In the genomic region with DNA sequence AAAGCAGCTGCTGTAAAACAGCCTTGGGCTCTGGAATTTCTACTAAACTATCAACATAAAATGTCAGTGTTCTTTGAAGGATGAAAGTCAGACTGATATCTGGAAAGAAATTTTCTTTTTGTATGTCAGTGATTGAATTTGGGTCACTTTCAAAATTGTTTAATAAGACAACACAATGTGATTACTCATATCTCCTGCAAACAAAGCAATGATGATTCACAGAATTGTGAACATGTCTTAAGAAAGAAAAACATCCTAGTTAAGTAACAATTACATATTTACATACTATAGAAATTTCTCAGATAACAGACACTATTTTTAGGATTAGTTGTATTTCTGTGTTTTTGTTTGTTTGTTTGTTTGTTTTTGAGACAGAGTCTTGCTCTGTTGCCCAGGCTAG, we compare ENCODE assay signal across 30 cellular contexts.
DNase-seq lines count a peak whose midpoint lies in the region; ATAC-seq, FAIRE-seq and TF ChIP-seq lines count a peak whose summit lies in the region.
"Had no signal": no experiment of that assay in that cellular context is flagged by ENCODE, and none has a peak within 500 bp of the region (broad histone marks: within the 10 kb centered on the region; RNA-seq: fewer than 3 reads in every experiment).

No MANE protein-coding gene starts in this region.

- intact Hi-C loops in PC-3 (cut with micrococcal nuclease), result loop anchor here (2.0 to 10.0 kb wide), 2 partner anchors 36 to 180 kb away; no protein-coding TSS in a partner anchor

- H3K4me3 ChIP-seq in PC-3 (ENCODE audit: low read length) (no peak overlapping the region), bronchial epithelial cell (ENCODE audit: low read depth, low read length) (no peak overlapping the region)
- H3K4me3 ChIP-seq: cardiac muscle cell, HAP-1, mucosa of descending colon had no signal

- DNase-seq in EL (peak; percentile 21), PC-3 (peak; percentile 62), bronchial epithelial cell (ENCODE audit: low read depth) (peak; percentile 91), iris pigment epithelial cell (ENCODE audit: low read depth) (peak; percentile 62), immature natural killer cell (no peak), NCI-H2107 (lab: John Stamatoyannopoulos, UW) (no peak)
- DNase-seq: activated CD4-positive, alpha-beta T cell treated with anti-CD3 and anti-CD28 coated beads, Interleukin-2, amount 10 ng/mL, durations not matched to agents 7 days and 5 days; activated CD8-positive, alpha-beta memory T cell treated with anti-CD3 and anti-CD28 coated beads, Interleukin-2, amount 10 ng/mL, durations not matched to agents 7 days and 5 days; activated naive CD8-positive, alpha-beta T cell treated with anti-CD3 and anti-CD28 coated beads, Interleukin-2, amount 10 ng/mL, durations not matched to agents 7 days and 5 days; hypothalamus; islet precursor cell; Kasumi-1; mucosa of descending colon; NCI-H1092; NCI-H187 treated with DMSO at 0.1 percent for 48 hours; NCI-H82; OCI-M1; posterior cingulate gyrus; stimulated activated CD4-positive, alpha-beta T cell treated with anti-CD3 and anti-CD28 coated beads, Interleukin-1b, Interleukin-23, amount 100 ng/mL, for 48 hours; T-helper 2 cell had no signal

- no peak overlapping the region for H3K4me3 Mint-ChIP-seq in immature natural killer cell
- H3K4me3 Mint-ChIP-seq: activated CD4-positive, alpha-beta T cell treated with anti-CD3 and anti-CD28 coated beads, Interleukin-2, amount 10 ng/mL, durations not matched to agents 7 days and 5 days; activated CD8-positive, alpha-beta memory T cell treated with anti-CD3 and anti-CD28 coated beads, Interleukin-2, amount 10 ng/mL, durations not matched to agents 7 days and 5 days; activated naive CD8-positive, alpha-beta T cell treated with anti-CD3 and anti-CD28 coated beads, Interleukin-2, amount 10 ng/mL, durations not matched to agents 7 days and 5 days; activated T-helper 1 cell treated with anti-CD3 and anti-CD28 coated beads, Interleukin-12 subunit alpha, Interleukin-12 subunit beta, Interleukin-2, Interleukin-4 antibody, amounts not matched to agents 30 ng/mL and 10 ng/mL and 1 ng/mL, durations not matched to agents 14 hours and 24 hours and 36 hours; neural crest cell had no signal

- TF ChIP-seq CTCF in PC-3 (conservative IDR thresholded peaks at IDR 0.05; ENCODE audit: low read depth, low read length) (no peak), bronchial epithelial cell (IDR thresholded peaks at IDR 0.05; ENCODE audit: insufficient read depth, low read length, severe bottlenecking) (no peak)

- no peaks in the 10 kb centered on the region for H3K9me3 ChIP-seq in PC-3 (ENCODE audit: low read length)
- H3K9me3 ChIP-seq: HAP-1, mucosa of descending colon had no signal

- no peak overlapping the region for H3K27ac Mint-ChIP-seq in immature natural killer cell
- H3K27ac Mint-ChIP-seq: activated CD4-positive, alpha-beta T cell treated with anti-CD3 and anti-CD28 coated beads, Interleukin-2, amount 10 ng/mL, durations not matched to agents 7 days and 5 days; activated CD8-positive, alpha-beta memory T cell treated with anti-CD3 and anti-CD28 coated beads, Interleukin-2, amount 10 ng/mL, durations not matched to agents 7 days and 5 days; activated naive CD8-positive, alpha-beta T cell treated with anti-CD3 and anti-CD28 coated beads, Interleukin-2, amount 10 ng/mL, durations not matched to agents 7 days and 5 days; activated T-helper 1 cell treated with anti-CD3 and anti-CD28 coated beads, Interleukin-12 subunit alpha, Interleukin-12 subunit beta, Interleukin-2, Interleukin-4 antibody, amounts not matched to agents 30 ng/mL and 10 ng/mL and 1 ng/mL, durations not matched to agents 14 hours and 24 hours and 36 hours had no signal

- H3K4me1 Mint-ChIP-seq in immature natural killer cell, result no peaks in the 10 kb centered on the region
- H3K4me1 Mint-ChIP-seq: activated CD4-positive, alpha-beta T cell treated with anti-CD3 and anti-CD28 coated beads, Interleukin-2, amount 10 ng/mL, durations not matched to agents 7 days and 5 days; activated CD8-positive, alpha-beta memory T cell treated with anti-CD3 and anti-CD28 coated beads, Interleukin-2, amount 10 ng/mL, durations not matched to agents 7 days and 5 days; activated naive CD8-positive, alpha-beta T cell treated with anti-CD3 and anti-CD28 coated beads, Interleukin-2, amount 10 ng/mL, durations not matched to agents 7 days and 5 days; neural crest cell had no signal

- H2AFZ ChIP-seq in PC-3 (ENCODE audit: low read length), result no peak overlapping the region

- BruUV-seq in PC-3 (replicated peaks; lab: Mats Ljungman, UMichigan), result no TSS peak

- H3K27me3 ChIP-seq in PC-3 (ENCODE audit: low read length), result no peaks in the 10 kb centered on the region
- H3K27me3 ChIP-seq in bronchial epithelial cell (ENCODE audit: control insufficient read depth, insufficient read depth, low read length), result no peaks in the 10 kb centered on the region
- H3K27me3 ChIP-seq: cardiac muscle cell had no signal

- no peaks in the 10 kb centered on the region for H3K27me3 Mint-ChIP-seq in immature natural killer cell (ENCODE audit: low read depth in 3 of 3)
- H3K27me3 Mint-ChIP-seq: activated CD4-positive, alpha-beta T cell treated with anti-CD3 and anti-CD28 coated beads, Interleukin-2, amount 10 ng/mL, durations not matched to agents 7 days and 5 days; activated CD8-positive, alpha-beta memory T cell treated with anti-CD3 and anti-CD28 coated beads, Interleukin-2, amount 10 ng/mL, durations not matched to agents 7 days and 5 days; activated naive CD8-positive, alpha-beta T cell treated with anti-CD3 and anti-CD28 coated beads, Interleukin-2, amount 10 ng/mL, durations not matched to agents 7 days and 5 days had no signal

- no peaks in the 10 kb centered on the region for H3K9me2 ChIP-seq in PC-3 (replicated peaks; ENCODE audit: low read length)

- no peaks in the 10 kb centered on the region for H4K20me1 ChIP-seq in PC-3 (ENCODE audit: low read length)

- peaks cover 5% of the 10 kb centered on the region; the same call in 1 of the 2 replicates for H3K4me1 ChIP-seq in PC-3 (ENCODE audit: insufficient read depth, low read length)

- H3K36me3 ChIP-seq in PC-3 (ENCODE audit: low read depth, low read length) (no peaks in the 10 kb centered on the region), bronchial epithelial cell (ENCODE audit: control insufficient read depth, insufficient read depth, low read length) (no peaks in the 10 kb centered on the region)
- H3K36me3 ChIP-seq: cardiac muscle cell, HAP-1 had no signal

- POLR2A ChIA-PET in PC-3 (lab: Charles Lee; ENCODE audit: unreplicated experiment), result no interaction called here

- peak overlapping the region; percentile 39 for H3K4me2 ChIP-seq in PC-3 (ENCODE audit: low read length)

- H3K79me2 ChIP-seq in PC-3 (ENCODE audit: low read length), result no peaks in the 10 kb centered on the region

- H3F3A ChIP-seq in PC-3 (ENCODE audit: low read length, unreplicated experiment), result no peaks in the 10 kb centered on the region

- H3K27ac ChIP-seq in PC-3 (ENCODE audit: low read length), result peak overlapping the region; percentile 19; the same call in 1 of the 2 replicates
- H3K27ac ChIP-seq: cardiac muscle cell, VCaP had no signal

- no peak overlapping the region for H3K9ac ChIP-seq in PC-3 (ENCODE audit: low read length)

- FAIRE-seq in bronchial epithelial cell (lab: Jason Lieb, UNC), result no peak
- FAIRE-seq: endometrium, G401.6, GM18507 had no signal

- peaks cover 7 to 34% (median 15%) of the 10 kb centered on the region in 6 donors for H3K9me3 Mint-ChIP-seq in immature natural killer cell
- H3K9me3 Mint-ChIP-seq: activated T-helper 1 cell treated with anti-CD3 and anti-CD28 coated beads, Interleukin-12 subunit alpha, Interleukin-12 subunit beta, Interleukin-2, Interleukin-4 antibody, amounts not matched to agents 30 ng/mL and 10 ng/mL and 1 ng/mL, durations not matched to agents 14 hours and 24 hours and 36 hours; neural crest cell had no signal

- no peaks in the 10 kb centered on the region for H3K36me3 Mint-ChIP-seq in immature natural killer cell
- H3K36me3 Mint-ChIP-seq: activated CD8-positive, alpha-beta memory T cell treated with anti-CD3 and anti-CD28 coated beads, Interleukin-2, amount 10 ng/mL, durations not matched to agents 7 days and 5 days; activated naive CD8-positive, alpha-beta T cell treated with anti-CD3 and anti-CD28 coated beads, Interleukin-2, amount 10 ng/mL, durations not matched to agents 7 days and 5 days had no signal

- CTCF ChIA-PET in PC-3 (lab: Charles Lee), result no interaction called here

- ATAC-seq in PC-3 (peak; percentile 70), GM21528 (IDR thresholded peaks at IDR 0.05; ENCODE audit: low FRiP score, unreplicated experiment) (no peak), GM19328 (IDR thresholded peaks at IDR 0.05; ENCODE audit: unreplicated experiment) (no peak)
- ATAC-seq: activated CD8-positive, alpha-beta memory T cell treated with anti-CD3 and anti-CD28 coated beads, Interleukin-2, amount 10 ng/mL, durations not matched to agents 7 days and 5 days; mucosa of descending colon had no signal

Comparison
In these comparisons a context has a peak if more than half of its experiments do, and no peak if none do; other contexts are left out.
1. DNase-seq: peak in EL (single experiment), PC-3 (single experiment), bronchial epithelial cell (single experiment) and iris pigment epithelial cell (single experiment); none in immature natural killer cell (0 of 3) and NCI-H2107 (single experiment).